Comparison of ENCODE assay signal across 1 cellular context in genomic region chr19:48513289-48514122, GRCh38.
TF ChIP-seq lines count a peak whose summit lies in the region.

No MANE protein-coding gene starts in this region.

TF ChIP-seq in HEK293, 187 proteins besides CTCF, POLR2A, EP300 and RAD21 (continued from another document and continues in another):
- TF ChIP-seq, protein P1, sequence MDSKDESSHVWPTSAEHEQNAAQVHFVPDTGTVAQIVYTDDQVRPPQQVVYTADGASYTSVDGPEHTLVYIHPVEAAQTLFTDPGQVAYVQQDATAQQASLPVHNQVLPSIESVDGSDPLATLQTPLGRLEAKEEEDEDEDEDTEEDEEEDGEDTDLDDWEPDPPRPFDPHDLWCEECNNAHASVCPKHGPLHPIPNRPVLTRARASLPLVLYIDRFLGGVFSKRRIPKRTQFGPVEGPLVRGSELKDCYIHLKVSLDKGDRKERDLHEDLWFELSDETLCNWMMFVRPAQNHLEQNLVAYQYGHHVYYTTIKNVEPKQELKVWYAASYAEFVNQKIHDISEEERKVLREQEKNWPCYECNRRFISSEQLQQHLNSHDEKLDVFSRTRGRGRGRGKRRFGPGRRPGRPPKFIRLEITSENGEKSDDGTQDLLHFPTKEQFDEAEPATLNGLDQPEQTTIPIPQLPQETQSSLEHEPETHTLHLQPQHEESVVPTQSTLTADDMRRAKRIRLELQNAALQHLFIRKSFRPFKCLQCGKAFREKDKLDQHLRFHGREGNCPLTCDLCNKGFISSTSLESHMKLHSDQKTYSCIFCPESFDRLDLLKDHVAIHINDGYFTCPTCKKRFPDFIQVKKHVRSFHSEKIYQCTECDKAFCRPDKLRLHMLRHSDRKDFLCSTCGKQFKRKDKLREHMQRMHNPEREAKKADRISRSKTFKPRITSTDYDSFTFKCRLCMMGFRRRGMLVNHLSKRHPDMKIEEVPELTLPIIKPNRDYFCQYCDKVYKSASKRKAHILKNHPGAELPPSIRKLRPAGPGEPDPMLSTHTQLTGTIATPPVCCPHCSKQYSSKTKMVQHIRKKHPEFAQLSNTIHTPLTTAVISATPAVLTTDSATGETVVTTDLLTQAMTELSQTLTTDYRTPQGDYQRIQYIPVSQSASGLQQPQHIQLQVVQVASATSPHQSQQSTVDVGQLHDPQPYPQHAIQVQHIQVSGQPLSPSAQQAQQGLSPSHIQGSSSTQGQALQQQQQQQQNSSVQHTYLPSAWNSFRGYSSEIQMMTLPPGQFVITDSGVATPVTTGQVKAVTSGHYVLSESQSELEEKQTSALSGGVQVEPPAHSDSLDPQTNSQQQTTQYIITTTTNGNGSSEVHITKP (tag by site-specific recombination; IDR thresholded peaks at IDR 0.05) = peak; percentile 33; the same call in 1 of the 2 replicates
- TF ChIP-seq ZNF16 (tag by site-specific recombination; IDR thresholded peaks at IDR 0.05; ENCODE audit: low read depth) (no peak), ZNF600 (tag by site-specific recombination; IDR thresholded peaks at IDR 0.05) (no peak), ZXDB (tag by site-specific recombination; IDR thresholded peaks at IDR 0.05) (peak; percentile 96), ZNF292 (tag by site-specific recombination; IDR thresholded peaks at IDR 0.05; ENCODE audit: borderline replicate concordance, low read depth) (no peak), KLF17 (tag by site-specific recombination; IDR thresholded peaks at IDR 0.05) (0 out of 2 replicates have a peak, but pooled peaks have one; percentile 44), PRDM1 (tag by site-specific recombination; IDR thresholded peaks at IDR 0.05) (no peak), ZNF610 (tag by site-specific recombination; IDR thresholded peaks at IDR 0.05; ENCODE audit: borderline replicate concordance) (no peak), ZNF521 (tag by site-specific recombination; IDR thresholded peaks at IDR 0.05) (no peak), ZNF561 (tag by site-specific recombination; IDR thresholded peaks at IDR 0.05; ENCODE audit: borderline replicate concordance) (peak; percentile 47; the same call in 1 of the 2 replicates), ZNF624 (tag by site-specific recombination; IDR thresholded peaks at IDR 0.05) (no peak), ZFHX2 (tag by site-specific recombination; conservative IDR thresholded peaks at IDR 0.05) (0 out of 2 replicates have a peak, but pooled peaks have one; percentile 17), ZNF416 (tag by site-specific recombination; IDR thresholded peaks at IDR 0.05) (no peak), ZNF626 (tag by site-specific recombination; IDR thresholded peaks at IDR 0.05) (no peak), SP7 (tag by site-specific recombination; IDR thresholded peaks at IDR 0.05) (peak; percentile 51; the same call in 1 of the 2 replicates), ZNF510 (tag by site-specific recombination; IDR thresholded peaks at IDR 0.05; ENCODE audit: insufficient replicate concordance) (no peak), ZBTB7A (tag by site-specific recombination; IDR thresholded peaks at IDR 0.05; ENCODE audit: low read depth) (peak; percentile 51), RBAK (tag by site-specific recombination; IDR thresholded peaks at IDR 0.05) (no peak), ZBTB11 (tag by site-specific recombination; conservative IDR thresholded peaks at IDR 0.05; ENCODE audit: low read depth) (peak; percentile 65), ZNF544 (tag by site-specific recombination; IDR thresholded peaks at IDR 0.05) (no peak), ZNF692 (tag by site-specific recombination; IDR thresholded peaks at IDR 0.05) (peak; percentile 70; the same call in 1 of the 2 replicates), GLIS2 (tag by site-specific recombination; IDR thresholded peaks at IDR 0.05) (peak; percentile 98), ZNF157 (tag by site-specific recombination; IDR thresholded peaks at IDR 0.05) (no peak), ZNF26 (tag by site-specific recombination; IDR thresholded peaks at IDR 0.05) (no peak), BCL6B (tag by site-specific recombination; IDR thresholded peaks at IDR 0.05) (no peak), ZNF548 (tag by site-specific recombination; IDR thresholded peaks at IDR 0.05) (no peak)
- TF ChIP-seq, protein P2, sequence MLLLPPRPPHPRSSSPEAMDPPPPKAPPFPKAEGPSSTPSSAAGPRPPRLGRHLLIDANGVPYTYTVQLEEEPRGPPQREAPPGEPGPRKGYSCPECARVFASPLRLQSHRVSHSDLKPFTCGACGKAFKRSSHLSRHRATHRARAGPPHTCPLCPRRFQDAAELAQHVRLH (tag by site-specific recombination; IDR thresholded peaks at IDR 0.05) = peak; percentile 98
- TF ChIP-seq, protein P3, sequence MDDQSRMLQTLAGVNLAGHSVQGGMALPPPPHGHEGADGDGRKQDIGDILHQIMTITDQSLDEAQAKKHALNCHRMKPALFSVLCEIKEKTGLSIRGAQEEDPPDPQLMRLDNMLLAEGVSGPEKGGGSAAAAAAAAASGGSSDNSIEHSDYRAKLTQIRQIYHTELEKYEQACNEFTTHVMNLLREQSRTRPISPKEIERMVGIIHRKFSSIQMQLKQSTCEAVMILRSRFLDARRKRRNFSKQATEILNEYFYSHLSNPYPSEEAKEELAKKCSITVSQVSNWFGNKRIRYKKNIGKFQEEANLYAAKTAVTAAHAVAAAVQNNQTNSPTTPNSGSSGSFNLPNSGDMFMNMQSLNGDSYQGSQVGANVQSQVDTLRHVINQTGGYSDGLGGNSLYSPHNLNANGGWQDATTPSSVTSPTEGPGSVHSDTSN (CRISPR knock-in tag; IDR thresholded peaks at IDR 0.05) = no peak
- TF ChIP-seq, protein P4, sequence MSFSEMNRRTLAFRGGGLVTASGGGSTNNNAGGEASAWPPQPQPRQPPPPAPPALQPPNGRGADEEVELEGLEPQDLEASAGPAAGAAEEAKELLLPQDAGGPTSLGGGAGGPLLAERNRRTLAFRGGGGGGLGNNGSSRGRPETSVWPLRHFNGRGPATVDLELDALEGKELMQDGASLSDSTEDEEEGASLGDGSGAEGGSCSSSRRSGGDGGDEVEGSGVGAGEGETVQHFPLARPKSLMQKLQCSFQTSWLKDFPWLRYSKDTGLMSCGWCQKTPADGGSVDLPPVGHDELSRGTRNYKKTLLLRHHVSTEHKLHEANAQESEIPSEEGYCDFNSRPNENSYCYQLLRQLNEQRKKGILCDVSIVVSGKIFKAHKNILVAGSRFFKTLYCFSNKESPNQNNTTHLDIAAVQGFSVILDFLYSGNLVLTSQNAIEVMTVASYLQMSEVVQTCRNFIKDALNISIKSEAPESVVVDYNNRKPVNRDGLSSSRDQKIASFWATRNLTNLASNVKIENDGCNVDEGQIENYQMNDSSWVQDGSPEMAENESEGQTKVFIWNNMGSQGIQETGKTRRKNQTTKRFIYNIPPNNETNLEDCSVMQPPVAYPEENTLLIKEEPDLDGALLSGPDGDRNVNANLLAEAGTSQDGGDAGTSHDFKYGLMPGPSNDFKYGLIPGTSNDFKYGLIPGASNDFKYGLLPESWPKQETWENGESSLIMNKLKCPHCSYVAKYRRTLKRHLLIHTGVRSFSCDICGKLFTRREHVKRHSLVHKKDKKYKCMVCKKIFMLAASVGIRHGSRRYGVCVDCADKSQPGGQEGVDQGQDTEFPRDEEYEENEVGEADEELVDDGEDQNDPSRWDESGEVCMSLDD (tag by site-specific recombination; IDR thresholded peaks at IDR 0.05) = peak; percentile 86
- TF ChIP-seq, protein P5, sequence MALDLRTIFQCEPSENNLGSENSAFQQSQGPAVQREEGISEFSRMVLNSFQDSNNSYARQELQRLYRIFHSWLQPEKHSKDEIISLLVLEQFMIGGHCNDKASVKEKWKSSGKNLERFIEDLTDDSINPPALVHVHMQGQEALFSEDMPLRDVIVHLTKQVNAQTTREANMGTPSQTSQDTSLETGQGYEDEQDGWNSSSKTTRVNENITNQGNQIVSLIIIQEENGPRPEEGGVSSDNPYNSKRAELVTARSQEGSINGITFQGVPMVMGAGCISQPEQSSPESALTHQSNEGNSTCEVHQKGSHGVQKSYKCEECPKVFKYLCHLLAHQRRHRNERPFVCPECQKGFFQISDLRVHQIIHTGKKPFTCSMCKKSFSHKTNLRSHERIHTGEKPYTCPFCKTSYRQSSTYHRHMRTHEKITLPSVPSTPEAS (tag by site-specific recombination; IDR thresholded peaks at IDR 0.05) = no peak
- TF ChIP-seq, protein P6, sequence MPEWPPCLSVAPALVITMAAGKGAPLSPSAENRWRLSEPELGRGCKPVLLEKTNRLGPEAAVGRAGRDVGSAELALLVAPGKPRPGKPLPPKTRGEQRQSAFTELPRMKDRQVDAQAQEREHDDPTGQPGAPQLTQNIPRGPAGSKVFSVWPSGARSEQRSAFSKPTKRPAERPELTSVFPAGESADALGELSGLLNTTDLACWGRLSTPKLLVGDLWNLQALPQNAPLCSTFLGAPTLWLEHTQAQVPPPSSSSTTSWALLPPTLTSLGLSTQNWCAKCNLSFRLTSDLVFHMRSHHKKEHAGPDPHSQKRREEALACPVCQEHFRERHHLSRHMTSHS (tag by site-specific recombination; IDR thresholded peaks at IDR 0.05) = no peak
- TF ChIP-seq, protein P7, sequence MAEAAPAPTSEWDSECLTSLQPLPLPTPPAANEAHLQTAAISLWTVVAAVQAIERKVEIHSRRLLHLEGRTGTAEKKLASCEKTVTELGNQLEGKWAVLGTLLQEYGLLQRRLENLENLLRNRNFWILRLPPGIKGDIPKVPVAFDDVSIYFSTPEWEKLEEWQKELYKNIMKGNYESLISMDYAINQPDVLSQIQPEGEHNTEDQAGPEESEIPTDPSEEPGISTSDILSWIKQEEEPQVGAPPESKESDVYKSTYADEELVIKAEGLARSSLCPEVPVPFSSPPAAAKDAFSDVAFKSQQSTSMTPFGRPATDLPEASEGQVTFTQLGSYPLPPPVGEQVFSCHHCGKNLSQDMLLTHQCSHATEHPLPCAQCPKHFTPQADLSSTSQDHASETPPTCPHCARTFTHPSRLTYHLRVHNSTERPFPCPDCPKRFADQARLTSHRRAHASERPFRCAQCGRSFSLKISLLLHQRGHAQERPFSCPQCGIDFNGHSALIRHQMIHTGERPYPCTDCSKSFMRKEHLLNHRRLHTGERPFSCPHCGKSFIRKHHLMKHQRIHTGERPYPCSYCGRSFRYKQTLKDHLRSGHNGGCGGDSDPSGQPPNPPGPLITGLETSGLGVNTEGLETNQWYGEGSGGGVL (tag by site-specific recombination; IDR thresholded peaks at IDR 0.05) = peak; percentile 29; the same call in 1 of the 2 replicates
